ENCODE assay signal across 8 cellular contexts in the genomic region with DNA sequence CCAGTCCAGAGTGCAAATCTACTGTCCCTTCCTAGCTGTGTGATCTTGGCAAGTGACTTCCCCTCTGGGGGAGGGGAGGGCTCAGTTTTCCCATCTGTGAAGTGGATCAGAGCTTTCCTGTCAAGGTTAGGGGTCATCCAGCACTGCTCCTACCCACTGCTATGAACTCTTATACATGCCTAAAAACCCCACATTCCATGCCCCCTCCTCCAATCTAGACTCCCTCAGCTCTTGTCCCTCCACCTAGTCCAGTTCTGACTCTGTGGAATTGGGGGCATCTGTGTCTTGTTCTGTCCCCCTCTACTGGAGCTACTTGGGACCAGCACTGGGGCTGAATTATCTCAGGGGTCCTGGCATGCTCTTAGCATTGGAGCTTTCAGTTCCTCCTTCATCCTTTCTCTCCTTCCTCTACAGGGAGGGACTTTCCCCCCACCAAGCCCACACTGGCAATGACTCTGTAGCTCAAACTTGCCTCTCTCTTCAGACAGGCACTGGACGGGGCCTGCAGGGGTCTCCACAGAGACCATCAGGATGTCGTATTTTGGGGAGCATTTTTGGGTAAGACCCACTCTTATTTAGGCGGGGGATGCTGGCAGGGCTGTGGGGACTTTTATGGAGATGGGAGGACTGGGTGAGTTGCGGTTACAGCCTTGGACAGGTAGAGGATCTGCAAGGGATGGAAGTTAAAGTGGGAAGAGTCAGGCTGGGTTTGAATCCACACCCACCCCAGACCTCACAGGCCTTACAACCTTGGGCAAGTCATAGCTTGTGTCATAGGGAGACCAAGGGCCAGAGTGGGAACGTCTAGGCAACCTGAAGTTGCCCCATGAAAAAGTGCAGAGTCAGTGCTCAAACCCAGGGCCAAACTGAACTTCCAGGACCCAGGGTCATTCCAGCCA. TPM values are rescaled to one million over a fixed set of nuclear protein-coding genes. Genes with fewer than 3 reads are reported as not detected.
DNase-seq lines count a peak whose midpoint lies in the region; ATAC-seq, FAIRE-seq and TF ChIP-seq lines count a peak whose summit lies in the region.

No MANE protein-coding gene starts in this region.

- FAIRE-seq in GM12891 (lab: Jason Lieb, UNC) (peak; percentile 95), small intestine (lab: Jason Lieb, UNC) (no peak)

- H3K27me3 ChIP-seq in layer of hippocampus (ENCODE audit: control insufficient read depth, insufficient read depth, low read length) (no peaks in the 10 kb centered on the region), small intestine (ENCODE audit: control insufficient read depth in 2 of 2, insufficient read depth in 2 of 2, low read length in 2 of 2) (no peaks in the 10 kb centered on the region)

- peak; percentile 48 for ATAC-seq in GM21786 (IDR thresholded peaks at IDR 0.05; ENCODE audit: unreplicated experiment)

- H3K27ac ChIP-seq in layer of hippocampus (ENCODE audit: low read depth, low read length) (peak overlapping the region; percentile 98), small intestine (ENCODE audit: low read depth in 1 of 2, low read length in 1 of 2) (no peak overlapping the region)

- 62 to 71% (median 70%) methylated on average over 5 of the region's 5 CpGs for WGBS in small intestine, 3 donors

- peak; percentile 47 for DNase-seq in GM12891 (ENCODE audit: insufficient read length, low spot score)
- peak; percentile 39 for DNase-seq in NOMO-1 treated with dmso at 0.1 percent for 144 hours (lab: John Stamatoyannopoulos, UW; ENCODE audit: unreplicated experiment)
- no peak for DNase-seq in GF-D8 (lab: John Stamatoyannopoulos, UW)
- no peak for DNase-seq in small intestine
- DNase-seq in NCI-H1694 (lab: John Stamatoyannopoulos, UW), result no peak
- DNase-seq in Kasumi-1 (lab: John Stamatoyannopoulos, UW), result no peak

- no peaks in the 10 kb centered on the region for H3K4me1 ChIP-seq in small intestine (ENCODE audit: control insufficient read depth in 2 of 2, insufficient read depth in 1 of 2, low read depth in 1 of 2, low read length in 1 of 2)

- no peaks in the 10 kb centered on the region for H3K9me3 ChIP-seq in small intestine (ENCODE audit: control insufficient read depth, low read depth)

- no peak overlapping the region for H3K4me3 ChIP-seq in small intestine (ENCODE audit: low read depth in 1 of 2, low read length in 2 of 2)

- no peaks in the 10 kb centered on the region for H3K36me3 ChIP-seq in small intestine (ENCODE audit: control insufficient read depth in 2 of 2, insufficient read depth in 2 of 2, low read length in 2 of 2)

- no peak for TF ChIP-seq POLR2A in GM12891 (IDR thresholded peaks at IDR 0.05; ENCODE audit: low read depth, low read length)

TF ChIP-seq in GM12891, 5 proteins besides CTCF, POLR2A, EP300 and RAD21:
- no peak for TF ChIP-seq POU2F2 (IDR thresholded peaks at IDR 0.05; ENCODE audit: low read depth, low read length)
- TF ChIP-seq SPI1 (IDR thresholded peaks at IDR 0.05; ENCODE audit: low read depth, low read length), result peak; percentile 99

RNA-seq across cellular contexts. Expression of a gene that starts 3.6 kb away (rescaled TPM):
- polyA plus RNA-seq in GM12891 (2012; ENCODE audit: low read depth, missing spikeins), result 22.6 TPM
- polyA plus RNA-seq in small intestine, result 1 to 10 TPM; 1.4 to 3.1 (median 2.4) TPM

RNA-seq across cellular contexts. Expression of a gene that starts 35.6 kb away (rescaled TPM):
- 56.4 TPM for polyA plus RNA-seq in GM12891 (2012; ENCODE audit: low read depth, missing spikeins)
- 10 to 100 TPM; 18.0 to 26.4 (median 24.3) TPM for polyA plus RNA-seq in small intestine

RNA-seq across cellular contexts. Expression of a gene that starts 40.1 kb away (rescaled TPM):
- not detected for polyA plus RNA-seq in GM12891 (2012; ENCODE audit: low read depth, missing spikeins)
- 10 to 100 TPM; 32.0 to 45.2 (median 37.3) TPM for polyA plus RNA-seq in small intestine

Comparison
In these comparisons a context has a peak if more than half of its experiments do, and no peak if none do; other contexts are left out.
1. DNase-seq: peak in GM12891 (single experiment) and NOMO-1 treated with dmso at 0.1 percent for 144 hours (single experiment); none in GF-D8 (single experiment), small intestine (single experiment), NCI-H1694 (single experiment) and Kasumi-1 (0 of 2).